In genomic region chr11:94142308-94143277, GRCh38 we compare ENCODE assay signal across 1 cellular context.
TF ChIP-seq lines count a peak whose summit lies in the region.

No MANE protein-coding gene starts in this region.

TF ChIP-seq in K562, 482 proteins besides CTCF, POLR2A, EP300 and RAD21 (continued from another document and continues in another):
- TF ChIP-seq ARID4B (CRISPR knock-in tag; IDR thresholded peaks at IDR 0.05), result no peak
- TF ChIP-seq CCNT2 (IDR thresholded peaks at IDR 0.05; ENCODE audit: borderline replicate concordance, extremely low read depth, insufficient read length, low read depth, low read length), result no peak
- TF ChIP-seq SREBF1 (IDR thresholded peaks at IDR 0.05; ENCODE audit: borderline replicate concordance, low read depth, low read length), result no peak
- TF ChIP-seq ZBTB12 (CRISPR knock-in tag; IDR thresholded peaks at IDR 0.05), result no peak
- TF ChIP-seq PBX2 (CRISPR knock-in tag; IDR thresholded peaks at IDR 0.05; ENCODE audit: low read depth), result no peak
- peak; percentile 81 for TF ChIP-seq PBX2 (tag; conservative IDR thresholded peaks at IDR 0.05; ENCODE audit: low read depth)
- TF ChIP-seq FOXO4 (CRISPR knock-in tag; IDR thresholded peaks at IDR 0.05), result no peak
- no peak for TF ChIP-seq SRF (CRISPR knock-in tag; IDR thresholded peaks at IDR 0.05)
- TF ChIP-seq RFX5 (IDR thresholded peaks at IDR 0.05; ENCODE audit: low read depth, low read length), result no peak
- TF ChIP-seq ZNF318 (IDR thresholded peaks at IDR 0.05; ENCODE audit: borderline replicate concordance in 1 of 2, low read depth in 1 of 2), result no peak
- TF ChIP-seq ELF1 (tag; IDR thresholded peaks at IDR 0.05), result no peak
- peak; percentile 27; the same call in 1 of the 2 replicates for TF ChIP-seq TAL1 (IDR thresholded peaks at IDR 0.05)
- no peak for TF ChIP-seq HDAC8 (tag; IDR thresholded peaks at IDR 0.05)
- TF ChIP-seq ARID1B (IDR thresholded peaks at IDR 0.05), result peak; percentile 65
- no peak for TF ChIP-seq CREB3L1 (IDR thresholded peaks at IDR 0.05; ENCODE audit: borderline replicate concordance, low read depth)
- peak in 1 of 2 experiments; percentile 51; a peak in 1 of 4 replicates for TF ChIP-seq ZNF639 (CRISPR knock-in tag; conservative IDR thresholded peaks at IDR 0.05 in 1 of 2, IDR thresholded peaks at IDR 0.05 in 1 of 2)
- TF ChIP-seq CHD4 (IDR thresholded peaks at IDR 0.05; ENCODE audit: insufficient read depth, insufficient replicate concordance, low read depth, low read length, poor library complexity, severe bottlenecking), result no peak
- peak; percentile 63 for TF ChIP-seq NR2C1 (IDR thresholded peaks at IDR 0.05)
- TF ChIP-seq NR2C1 (tag; IDR thresholded peaks at IDR 0.05), result peak; percentile 72
- TF ChIP-seq ZNF511 (CRISPR knock-in tag; IDR thresholded peaks at IDR 0.05), result no peak
- no peak for TF ChIP-seq TAF9B (IDR thresholded peaks at IDR 0.05; ENCODE audit: partially characterized antibody)
- TF ChIP-seq ESRRA (IDR thresholded peaks at IDR 0.05; ENCODE audit: borderline replicate concordance, low read depth), result peak; percentile 93
- TF ChIP-seq SMARCE1 (IDR thresholded peaks at IDR 0.05), result peak; percentile 40; the same call in 1 of the 2 replicates
- no peak for TF ChIP-seq ZNF398 (CRISPR knock-in tag; IDR thresholded peaks at IDR 0.05)
- peak; percentile 89 for TF ChIP-seq SMAD4 (CRISPR knock-in tag; conservative IDR thresholded peaks at IDR 0.05)
